Comparison of ENCODE assay signal across 15 cellular contexts in the genomic region with DNA sequence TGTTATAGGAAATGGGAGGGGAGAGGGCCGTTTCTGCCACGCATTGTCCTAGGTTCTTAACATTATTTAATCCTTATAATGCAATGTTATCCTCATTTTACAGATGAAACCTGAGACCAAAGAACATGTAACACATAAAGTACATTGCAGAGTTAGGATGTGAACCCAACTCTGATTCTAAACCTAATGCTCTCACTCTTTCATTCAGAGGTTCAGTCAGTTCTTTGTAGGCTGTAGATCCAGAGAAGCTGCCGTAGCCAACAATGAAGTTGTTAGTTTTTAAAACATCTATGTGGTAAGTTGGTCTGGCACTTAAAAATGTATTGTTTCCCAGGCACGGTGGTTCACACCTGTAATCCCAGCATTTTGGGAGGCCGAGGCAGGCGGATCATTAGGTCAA.
"Had no signal": no experiment of that assay in that cellular context is flagged by ENCODE, and none has a peak within 500 bp of the region (broad histone marks: within the 10 kb centered on the region; RNA-seq: fewer than 3 reads in every experiment).

No MANE protein-coding gene starts in this region.

- H3K27ac ChIP-seq: breast epithelium, gastrocnemius medialis, tibial nerve had no signal

- H3K9me3 ChIP-seq: breast epithelium, gastrocnemius medialis, tibial nerve had no signal

- H3K27ac Mint-ChIP-seq: stimulated activated naive CD8-positive, alpha-beta T cell treated with anti-CD3 and anti-CD28 coated beads, Interleukin-15, Interleukin-2, amounts not matched to agents 100 ng/mL and 50 ng/mL, for 24 hours; T-helper 1 cell treated with Interleukin-12 subunit alpha and Interleukin-12 subunit beta and Interleukin-4 antibody, amounts not matched to agents 30 μg/mL and 1 μg/mL, for 36 hours had no signal

- H3K27me3 Mint-ChIP-seq: stimulated activated naive CD8-positive, alpha-beta T cell treated with anti-CD3 and anti-CD28 coated beads, Interleukin-15, Interleukin-2, amounts not matched to agents 100 ng/mL and 50 ng/mL, for 24 hours had no signal

- H3K9me3 Mint-ChIP-seq: nephron; stimulated activated naive CD8-positive, alpha-beta T cell treated with anti-CD3 and anti-CD28 coated beads, Interleukin-15, Interleukin-2, amounts not matched to agents 100 ng/mL and 50 ng/mL, for 24 hours; T-helper 1 cell treated with Interleukin-12 subunit alpha and Interleukin-12 subunit beta and Interleukin-4 antibody, amounts not matched to agents 30 μg/mL and 1 μg/mL, for 36 hours had no signal

- H3K4me3 Mint-ChIP-seq: nephron; stimulated activated naive CD8-positive, alpha-beta T cell treated with anti-CD3 and anti-CD28 coated beads, Interleukin-15, Interleukin-2, amounts not matched to agents 100 ng/mL and 50 ng/mL, for 24 hours; T-helper 1 cell treated with Interleukin-12 subunit alpha and Interleukin-12 subunit beta and Interleukin-4 antibody, amounts not matched to agents 30 μg/mL and 1 μg/mL, for 36 hours had no signal

- H3K27me3 ChIP-seq: breast epithelium, gastrocnemius medialis, tibial nerve had no signal

- H3K36me3 ChIP-seq: breast epithelium, gastrocnemius medialis had no signal

- H3K4me3 ChIP-seq: breast epithelium, gastrocnemius medialis, lung, tibial nerve had no signal

- H3K4me1 ChIP-seq: breast epithelium, gastrocnemius medialis had no signal

- DNase-seq: activated CD4-positive, alpha-beta T cell treated with anti-CD3 and anti-CD28 coated beads, Interleukin-2, amount 50 U/mL, for 4 hours; activated CD4-positive, CD25-positive, alpha-beta regulatory T cell treated with anti-CD3 and anti-CD28 coated beads, Interleukin-2, amount 50 U/mL, for 72 hours; anterior cingulate cortex; cortex of kidney; gastrocnemius medialis; head of caudate nucleus; nucleus accumbens; stimulated activated CD4-positive, alpha-beta T cell treated with anti-CD3 and anti-CD28 coated beads, Interleukin-12 subunit alpha, Interleukin-12 subunit beta, amount 100 ng/mL, for 4 hours; stimulated activated CD4-positive, alpha-beta T cell treated with anti-CD3 and anti-CD28 coated beads, Interleukin-1b, Interleukin-23, amount 100 ng/mL, for 48 hours had no signal
